ENCODE assay signal across 9 cellular contexts in the genomic region with DNA sequence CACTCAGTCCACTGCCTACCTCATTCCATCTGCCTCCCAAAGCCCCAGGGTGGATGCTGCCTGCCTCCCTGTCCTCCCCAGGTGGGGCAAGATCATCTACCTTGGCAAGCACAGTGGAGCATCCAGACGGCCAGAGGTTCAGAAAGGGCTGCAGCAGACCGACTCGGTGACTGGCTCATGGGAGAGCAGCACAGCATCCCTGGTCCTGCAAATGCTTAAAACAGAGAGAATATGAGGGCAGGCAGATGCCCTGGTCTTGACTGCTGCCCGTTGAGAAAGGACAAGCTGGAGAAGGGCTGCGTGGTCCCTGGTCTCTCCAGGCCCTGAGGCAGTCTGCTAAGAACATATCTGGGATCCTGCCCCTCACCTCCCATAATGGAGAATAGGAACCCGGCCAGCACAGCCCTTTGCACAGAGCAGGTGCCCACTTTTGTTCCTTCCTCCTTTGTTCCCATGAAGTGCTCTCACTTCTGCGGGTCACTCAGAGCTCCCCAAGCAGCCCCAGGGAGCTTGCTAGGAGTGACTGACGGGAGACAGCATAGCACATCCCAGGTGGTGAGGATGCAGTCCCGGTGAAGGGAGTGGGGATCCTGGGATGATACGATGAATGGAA. TPM values are rescaled to one million over a fixed set of nuclear protein-coding genes. Genes with fewer than 3 reads are reported as not detected.
DNase-seq lines count a peak whose midpoint lies in the region; ATAC-seq and TF ChIP-seq lines count a peak whose summit lies in the region.
"Had no signal": no experiment of that assay in that cellular context is flagged by ENCODE, and none has a peak within 500 bp of the region (broad histone marks: within the 10 kb centered on the region; RNA-seq: fewer than 3 reads in every experiment).

No MANE protein-coding gene starts in this region.

- H2BK15ac ChIP-seq in neuronal stem cell (ENCODE audit: low read length) = no peak overlapping the region

- CTCF ChIA-PET in CD4-positive, alpha-beta T cell (lab: Charles Lee) = no interaction called here

- H3K36me3 Mint-ChIP-seq in CD4-positive, alpha-beta T cell (ENCODE audit: low read depth) = peaks cover 64% of the 10 kb centered on the region
- H3K36me3 Mint-ChIP-seq in dendritic cell treated with granulocyte-macrophage colony-stimulating factor and Interleukin-4, amounts not matched to agents 40 ng/mL and 50 ng/mL, for 4 days (ENCODE audit: low read depth) = peaks cover 60% of the 10 kb centered on the region

- no peak overlapping the region for H4K8ac ChIP-seq in neuronal stem cell (ENCODE audit: low read depth, low read length)

- no peaks in the 10 kb centered on the region for H4K20me1 ChIP-seq in Loucy (ENCODE audit: insufficient read depth, low read length, poor library complexity, severe bottlenecking)

- H2BK5ac ChIP-seq in neuronal stem cell (ENCODE audit: low read length) = no peak overlapping the region

- peak overlapping the region; percentile 94 for H3K4me3 Mint-ChIP-seq in CD4-positive, alpha-beta T cell
- peak overlapping the region; percentile 93 for H3K4me3 Mint-ChIP-seq in dendritic cell treated with granulocyte-macrophage colony-stimulating factor and Interleukin-4, amounts not matched to agents 40 ng/mL and 50 ng/mL, for 4 days

- H3K36me3 ChIP-seq in Loucy (ENCODE audit: insufficient read depth, low read length) (no peaks in the 10 kb centered on the region), neuronal stem cell (replicated peaks in 1 of 2; ENCODE audit: control insufficient read depth in 2 of 2, insufficient read depth in 2 of 2, low read length in 2 of 2) (peaks cover 20 to 50% of the 10 kb centered on the region in 2 donors), MG63 (peaks cover 15% of the 10 kb centered on the region)

- intact Hi-C loops in CD4-positive, alpha-beta T cell (cut with DNase I, micrococcal nuclease) = loop anchor here in 1 of 2 experiments (5.0 to 10.0 kb wide), 4 partner anchors 591 to 1739 kb away; partner anchors contain the start of genes COX15, CUTC, ERLIN1 and GOT1
- intact Hi-C loops in dendritic cell treated with granulocyte-macrophage colony-stimulating factor and Interleukin-4, amounts not matched to agents 40 ng/mL and 50 ng/mL, for 4 days (cut with micrococcal nuclease) = loop anchor here (10.0 kb wide), 1 partner anchor 181 kb away; the partner anchor contains the start of gene LOXL4

- no peak overlapping the region for H3K14ac ChIP-seq in neuronal stem cell (ENCODE audit: low read length)

- no peaks in the 10 kb centered on the region for H3K27me3 Mint-ChIP-seq in CD4-positive, alpha-beta T cell
- H3K27me3 Mint-ChIP-seq in dendritic cell treated with granulocyte-macrophage colony-stimulating factor and Interleukin-4, amounts not matched to agents 40 ng/mL and 50 ng/mL, for 4 days = peaks cover 4% of the 10 kb centered on the region

- no peak overlapping the region for H2AK5ac ChIP-seq in neuronal stem cell (ENCODE audit: low read depth, low read length)

- WGBS in neuronal stem cell (ENCODE audit: extremely low coverage in 2 of 2, insufficient read length in 2 of 2, insufficient replicate concordance in 1 of 2), 2 donors = no CpG with 5 or more reads among the region's 10 CpGs

- H3K4ac ChIP-seq in neuronal stem cell (ENCODE audit: low read length) = no peak overlapping the region

- no peak overlapping the region for H3K23ac ChIP-seq in neuronal stem cell (ENCODE audit: low read depth, low read length, poor library complexity)

- H3K9ac ChIP-seq in Loucy (ENCODE audit: low read depth, low read length, poor library complexity, severe bottlenecking) (peak overlapping the region; percentile 88), neuronal stem cell (ENCODE audit: low read depth, low read length, poor library complexity) (no peak overlapping the region)

- H2BK12ac ChIP-seq in neuronal stem cell (ENCODE audit: low read length) = no peak overlapping the region

- no peak for ATAC-seq in CD4-positive, alpha-beta T cell (ENCODE audit: poor library complexity)
- ATAC-seq in GM18870 (IDR thresholded peaks at IDR 0.05; ENCODE audit: unreplicated experiment) = no peak
- no peak for ATAC-seq in GM19463 (IDR thresholded peaks at IDR 0.05; ENCODE audit: unreplicated experiment)
- no peak for ATAC-seq in HG03108 (IDR thresholded peaks at IDR 0.05; ENCODE audit: unreplicated experiment)

- peaks cover 33% of the 10 kb centered on the region for H3K4me1 ChIP-seq in Loucy (ENCODE audit: insufficient read depth, low read length, poor library complexity, severe bottlenecking)
- peaks cover 0 to 6% of the 10 kb centered on the region in 2 donors for H3K4me1 ChIP-seq in neuronal stem cell (ENCODE audit: control insufficient read depth in 2 of 2, insufficient read depth in 1 of 2, low read depth in 1 of 2, low read length in 2 of 2)

- peak overlapping the region; percentile 90 for H3K4me2 ChIP-seq in Loucy (ENCODE audit: low read depth, low read length, poor library complexity, severe bottlenecking)
- H3K4me2 ChIP-seq in neuronal stem cell (ENCODE audit: insufficient read depth, low read length, poor library complexity, severe bottlenecking) = no peak overlapping the region

- H3F3A ChIP-seq in Loucy (ENCODE audit: low read depth) = no peaks in the 10 kb centered on the region

- H3K79me1 ChIP-seq in neuronal stem cell (ENCODE audit: low read depth, low read length) = no peaks in the 10 kb centered on the region

- H3K9me2 ChIP-seq in Loucy (replicated peaks; ENCODE audit: low read depth, low read length) = no peaks in the 10 kb centered on the region

- no peak overlapping the region for H4K91ac ChIP-seq in neuronal stem cell (ENCODE audit: low read depth, low read length, poor library complexity)

- no peak for DNase-seq in CD4-positive, alpha-beta T cell
- no peak for DNase-seq in neuronal stem cell (ENCODE audit: low spot score)
- no peak for DNase-seq in MG63
- DNase-seq: NCI-H774 had no signal

- H3K9me3 ChIP-seq in CD4-positive, alpha-beta T cell (ENCODE audit: control insufficient read depth, low read length) = no peaks in the 10 kb centered on the region
- H3K9me3 ChIP-seq in Loucy (ENCODE audit: insufficient read depth, low read depth, low read length) (no peaks in the 10 kb centered on the region), neuronal stem cell (replicated peaks in 1 of 2; ENCODE audit: control insufficient read depth in 2 of 2, insufficient read depth in 1 of 2, low read depth in 1 of 2, low read length in 2 of 2) (no peaks in the 10 kb centered on the region), MG63 (no peaks in the 10 kb centered on the region)

- no peaks in the 10 kb centered on the region for H3K27me3 ChIP-seq in CD4-positive, alpha-beta T cell (ENCODE audit: control insufficient read depth, insufficient read depth, low read length)
- no peaks in the 10 kb centered on the region for H3K27me3 ChIP-seq in Loucy (ENCODE audit: insufficient read depth, low read length, poor library complexity, severe bottlenecking)
- no peaks in the 10 kb centered on the region for H3K27me3 ChIP-seq in neuronal stem cell (ENCODE audit: control insufficient read depth in 3 of 3, insufficient read depth in 3 of 3, low read depth in 1 of 3, low read length in 3 of 3)
- H3K27me3 ChIP-seq in MG63 = no peaks in the 10 kb centered on the region

- peak overlapping the region; percentile 66 for H3K27ac ChIP-seq in CD4-positive, alpha-beta T cell (ENCODE audit: low read depth, low read length)
- no peak overlapping the region for H3K27ac ChIP-seq in neuronal stem cell (replicated peaks; ENCODE audit: low read length)

- H3K79me2 ChIP-seq in Loucy (ENCODE audit: insufficient read depth, low read length) = peaks cover 19% of the 10 kb centered on the region

- peak overlapping the region; percentile 93 for H3K27ac Mint-ChIP-seq in CD4-positive, alpha-beta T cell
- peak overlapping the region; percentile 85 for H3K27ac Mint-ChIP-seq in dendritic cell treated with granulocyte-macrophage colony-stimulating factor and Interleukin-4, amounts not matched to agents 40 ng/mL and 50 ng/mL, for 4 days

- H3K9me3 Mint-ChIP-seq in CD4-positive, alpha-beta T cell = no peaks in the 10 kb centered on the region
- no peaks in the 10 kb centered on the region for H3K9me3 Mint-ChIP-seq in dendritic cell treated with granulocyte-macrophage colony-stimulating factor and Interleukin-4, amounts not matched to agents 40 ng/mL and 50 ng/mL, for 4 days

- no peak overlapping the region for H3K18ac ChIP-seq in neuronal stem cell (ENCODE audit: low read length)

- H3K4me3 ChIP-seq in Loucy (ENCODE audit: low read length, poor library complexity, severe bottlenecking) = peak overlapping the region; percentile 90
- H3K4me3 ChIP-seq in neuronal stem cell (ENCODE audit: low read length in 2 of 2) = peak overlapping the region; percentile 56 to 75
- no peak overlapping the region for H3K4me3 ChIP-seq in MG63

- H3K4me1 Mint-ChIP-seq in CD4-positive, alpha-beta T cell (ENCODE audit: low read depth) = peaks cover 52% of the 10 kb centered on the region
- H3K4me1 Mint-ChIP-seq in dendritic cell treated with granulocyte-macrophage colony-stimulating factor and Interleukin-4, amounts not matched to agents 40 ng/mL and 50 ng/mL, for 4 days (ENCODE audit: low read depth) = peaks cover 70% of the 10 kb centered on the region

- H2AFZ ChIP-seq in Loucy (ENCODE audit: low read length) = no peak overlapping the region
- no peak overlapping the region for H2AFZ ChIP-seq in neuronal stem cell (ENCODE audit: low read length)

- POLR2A ChIA-PET in CD4-positive, alpha-beta T cell (lab: Charles Lee) = interaction anchor here (1.3 to 2.1 kb wide), 3 partner anchors 22 to 311 kb away, joined by 5 to 8 read pairs (median 5); partner anchors contain the start of gene R3HCC1L

- TF ChIP-seq CTCF in CD4-positive, alpha-beta T cell (IDR thresholded peaks at IDR 0.05) = no peak
- no peak for TF ChIP-seq CTCF in Loucy (conservative IDR thresholded peaks at IDR 0.05; ENCODE audit: low read length)

- no peak overlapping the region for H2BK120ac ChIP-seq in neuronal stem cell (ENCODE audit: low read depth, low read length)

RNA-seq across cellular contexts. Expression of gene HPS1, which starts 1.4 kb away (rescaled TPM):
- 10 to 100 TPM; 49.8 to 50.5 TPM for total RNA-seq in CD4-positive, alpha-beta T cell
- polyA plus RNA-seq in neuronal stem cell (2013, experiment 1 of 2) = 34.3 TPM
- 34.4 TPM for polyA plus RNA-seq in neuronal stem cell (2013, experiment 2 of 2)
- 34.5 and 41.8 TPM in 2 replicates for total RNA-seq in MG63 (2014; rRNA removed; shearing (Covaris generic); ENCODE audit: low replicate concordance)

RNA-seq across cellular contexts. Expression of gene PYROXD2, which starts 30.3 kb away (rescaled TPM):
- total RNA-seq in CD4-positive, alpha-beta T cell = 1 to 10 TPM; 8.5 to 9.8 TPM
- polyA plus RNA-seq in neuronal stem cell (2013, experiment 1 of 2) = 6.1 TPM
- polyA plus RNA-seq in neuronal stem cell (2013, experiment 2 of 2) = 6.9 TPM
- 1.6 and 1.8 TPM in 2 replicates for total RNA-seq in MG63 (2014; rRNA removed; shearing (Covaris generic); ENCODE audit: low replicate concordance)
